In the genomic region with DNA sequence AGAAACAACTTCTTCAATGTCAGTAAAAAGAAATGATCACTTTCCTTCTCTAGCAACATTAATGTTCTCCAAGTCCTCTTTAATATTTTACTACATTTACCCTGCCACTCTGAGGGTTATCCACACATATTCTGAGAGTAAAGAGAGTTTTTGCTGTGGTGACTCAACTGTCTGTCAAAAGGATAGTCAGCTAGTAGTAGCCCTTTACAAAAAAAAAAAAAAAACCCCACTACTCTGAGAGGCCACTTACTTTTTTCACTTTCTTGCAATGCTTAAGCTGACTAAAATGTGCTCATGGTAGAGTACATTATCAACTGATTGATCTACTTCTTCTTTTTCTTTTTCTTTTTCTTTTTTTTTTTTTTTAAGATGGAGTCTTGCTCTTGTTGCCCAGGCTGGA, we compare ENCODE assay signal across 1 cellular context.
TF ChIP-seq lines count a peak whose summit lies in the region.

No MANE protein-coding gene starts in this region.

TF ChIP-seq in HepG2, 621 proteins besides CTCF, POLR2A, EP300 and RAD21:
- no peak for TF ChIP-seq PCBP2 (optimal IDR thresholded peaks at IDR 0.05; ENCODE audit: low read depth, low read length, poor library complexity, severe bottlenecking)
- TF ChIP-seq, protein P1, sequence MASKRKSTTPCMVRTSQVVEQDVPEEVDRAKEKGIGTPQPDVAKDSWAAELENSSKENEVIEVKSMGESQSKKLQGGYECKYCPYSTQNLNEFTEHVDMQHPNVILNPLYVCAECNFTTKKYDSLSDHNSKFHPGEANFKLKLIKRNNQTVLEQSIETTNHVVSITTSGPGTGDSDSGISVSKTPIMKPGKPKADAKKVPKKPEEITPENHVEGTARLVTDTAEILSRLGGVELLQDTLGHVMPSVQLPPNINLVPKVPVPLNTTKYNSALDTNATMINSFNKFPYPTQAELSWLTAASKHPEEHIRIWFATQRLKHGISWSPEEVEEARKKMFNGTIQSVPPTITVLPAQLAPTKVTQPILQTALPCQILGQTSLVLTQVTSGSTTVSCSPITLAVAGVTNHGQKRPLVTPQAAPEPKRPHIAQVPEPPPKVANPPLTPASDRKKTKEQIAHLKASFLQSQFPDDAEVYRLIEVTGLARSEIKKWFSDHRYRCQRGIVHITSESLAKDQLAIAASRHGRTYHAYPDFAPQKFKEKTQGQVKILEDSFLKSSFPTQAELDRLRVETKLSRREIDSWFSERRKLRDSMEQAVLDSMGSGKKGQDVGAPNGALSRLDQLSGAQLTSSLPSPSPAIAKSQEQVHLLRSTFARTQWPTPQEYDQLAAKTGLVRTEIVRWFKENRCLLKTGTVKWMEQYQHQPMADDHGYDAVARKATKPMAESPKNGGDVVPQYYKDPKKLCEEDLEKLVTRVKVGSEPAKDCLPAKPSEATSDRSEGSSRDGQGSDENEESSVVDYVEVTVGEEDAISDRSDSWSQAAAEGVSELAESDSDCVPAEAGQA (IDR thresholded peaks at IDR 0.05; ENCODE audit: low read depth): no peak
- TF ChIP-seq, protein P1 (CRISPR knock-in tag; IDR thresholded peaks at IDR 0.05; ENCODE audit: borderline replicate concordance): no peak
- TF ChIP-seq HMG20B (CRISPR knock-in tag; conservative IDR thresholded peaks at IDR 0.05): no peak
- no peak for TF ChIP-seq ZNF510 (CRISPR knock-in tag; IDR thresholded peaks at IDR 0.05; ENCODE audit: low read depth)
- no peak for TF ChIP-seq SALL1 (CRISPR knock-in tag; IDR thresholded peaks at IDR 0.05)
- TF ChIP-seq ZMYM2 (CRISPR knock-in tag; IDR thresholded peaks at IDR 0.05): no peak
- TF ChIP-seq CENPX (CRISPR knock-in tag; IDR thresholded peaks at IDR 0.05): no peak
- TF ChIP-seq ZNF230 (CRISPR knock-in tag; IDR thresholded peaks at IDR 0.05): no peak
- TF ChIP-seq MEIS2 (CRISPR knock-in tag; IDR thresholded peaks at IDR 0.05): no peak
- TF ChIP-seq ZMYM3 (CRISPR knock-in tag; IDR thresholded peaks at IDR 0.05): no peak
- TF ChIP-seq GATAD1 (CRISPR knock-in tag; IDR thresholded peaks at IDR 0.05): no peak
- TF ChIP-seq TOE1 (CRISPR knock-in tag; IDR thresholded peaks at IDR 0.05): no peak
- TF ChIP-seq, protein P2, sequence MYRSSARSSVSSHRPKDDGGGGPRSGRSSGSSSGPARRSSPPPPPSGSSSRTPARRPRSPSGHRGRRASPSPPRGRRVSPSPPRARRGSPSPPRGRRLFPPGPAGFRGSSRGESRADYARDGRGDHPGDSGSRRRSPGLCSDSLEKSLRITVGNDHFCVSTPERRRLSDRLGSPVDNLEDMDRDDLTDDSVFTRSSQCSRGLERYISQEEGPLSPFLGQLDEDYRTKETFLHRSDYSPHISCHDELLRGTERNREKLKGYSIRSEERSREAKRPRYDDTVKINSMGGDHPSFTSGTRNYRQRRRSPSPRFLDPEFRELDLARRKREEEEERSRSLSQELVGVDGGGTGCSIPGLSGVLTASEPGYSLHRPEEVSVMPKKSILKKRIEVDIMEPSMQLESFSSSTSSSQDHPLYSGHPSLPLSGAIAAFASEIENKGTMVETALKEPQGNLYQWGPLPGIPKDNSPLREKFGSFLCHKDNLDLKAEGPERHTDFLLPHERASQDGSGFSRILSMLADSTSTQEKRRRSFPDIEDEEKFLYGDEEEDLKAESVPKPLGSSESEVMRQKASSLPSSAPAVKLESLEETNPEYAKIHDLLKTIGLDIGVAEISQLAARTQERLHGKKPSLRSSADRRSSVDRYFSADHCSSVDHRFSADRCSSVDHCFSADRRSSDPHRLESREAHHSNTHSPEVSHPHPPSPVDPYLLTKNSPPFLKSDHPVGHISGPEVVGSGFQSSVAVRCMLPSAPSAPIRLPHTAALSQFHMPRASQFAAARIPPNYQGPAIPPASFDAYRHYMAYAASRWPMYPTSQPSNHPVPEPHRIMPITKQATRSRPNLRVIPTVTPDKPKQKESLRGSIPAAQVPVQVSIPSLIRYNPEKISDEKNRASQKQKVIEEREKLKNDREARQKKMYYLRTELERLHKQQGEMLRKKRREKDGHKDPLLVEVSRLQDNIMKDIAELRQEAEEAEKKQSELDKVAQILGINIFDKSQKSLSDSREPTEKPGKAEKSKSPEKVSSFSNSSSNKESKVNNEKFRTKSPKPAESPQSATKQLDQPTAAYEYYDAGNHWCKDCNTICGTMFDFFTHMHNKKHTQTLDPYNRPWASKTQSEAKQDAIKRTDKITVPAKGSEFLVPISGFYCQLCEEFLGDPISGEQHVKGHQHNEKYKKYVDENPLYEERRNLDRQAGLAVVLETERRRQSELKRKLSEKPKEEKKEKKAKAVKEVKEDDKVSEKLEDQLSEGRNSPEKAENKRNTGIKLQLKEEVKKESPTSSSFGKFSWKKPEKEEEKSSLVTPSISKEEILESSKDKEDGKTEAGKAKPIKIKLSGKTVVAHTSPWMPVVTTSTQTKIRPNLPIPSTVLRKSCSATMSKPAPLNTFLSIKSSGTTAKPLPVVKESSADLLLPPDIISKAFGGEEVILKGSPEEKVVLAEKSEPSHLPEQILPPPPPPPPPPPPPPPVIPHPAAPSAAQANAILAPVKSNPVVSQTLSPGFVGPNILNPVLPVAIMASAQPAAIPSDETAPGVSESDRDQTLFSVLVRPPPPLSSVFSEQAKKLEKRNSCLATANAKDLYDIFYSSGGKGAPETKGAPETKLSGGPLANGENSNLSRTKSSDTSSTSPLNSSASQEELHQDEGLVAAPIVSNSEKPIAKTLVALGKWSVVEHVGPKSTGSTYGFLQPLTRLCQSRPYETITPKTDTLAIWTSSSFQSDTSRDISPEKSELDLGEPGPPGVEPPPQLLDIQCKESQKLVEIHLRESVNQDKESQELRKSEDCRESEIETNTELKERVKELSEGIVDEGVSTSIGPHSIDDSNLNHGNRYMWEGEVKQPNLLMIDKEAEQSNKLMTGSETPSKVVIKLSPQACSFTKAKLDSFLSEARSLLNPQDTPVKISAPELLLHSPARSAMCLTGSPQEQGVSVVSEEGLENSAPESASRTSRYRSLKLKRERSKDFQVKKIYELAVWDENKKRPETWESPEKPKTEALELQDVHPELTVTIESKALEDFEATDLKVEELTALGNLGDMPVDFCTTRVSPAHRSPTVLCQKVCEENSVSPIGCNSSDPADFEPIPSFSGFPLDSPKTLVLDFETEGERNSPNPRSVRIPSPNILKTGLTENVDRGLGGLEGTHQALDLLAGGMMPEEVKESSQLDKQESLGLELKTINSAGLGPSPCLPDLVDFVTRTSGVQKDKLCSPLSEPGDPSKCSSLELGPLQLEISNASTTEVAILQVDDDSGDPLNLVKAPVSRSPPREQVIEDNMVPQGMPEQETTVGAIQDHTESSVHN (CRISPR knock-in tag; IDR thresholded peaks at IDR 0.05): no peak
- TF ChIP-seq, protein P3, sequence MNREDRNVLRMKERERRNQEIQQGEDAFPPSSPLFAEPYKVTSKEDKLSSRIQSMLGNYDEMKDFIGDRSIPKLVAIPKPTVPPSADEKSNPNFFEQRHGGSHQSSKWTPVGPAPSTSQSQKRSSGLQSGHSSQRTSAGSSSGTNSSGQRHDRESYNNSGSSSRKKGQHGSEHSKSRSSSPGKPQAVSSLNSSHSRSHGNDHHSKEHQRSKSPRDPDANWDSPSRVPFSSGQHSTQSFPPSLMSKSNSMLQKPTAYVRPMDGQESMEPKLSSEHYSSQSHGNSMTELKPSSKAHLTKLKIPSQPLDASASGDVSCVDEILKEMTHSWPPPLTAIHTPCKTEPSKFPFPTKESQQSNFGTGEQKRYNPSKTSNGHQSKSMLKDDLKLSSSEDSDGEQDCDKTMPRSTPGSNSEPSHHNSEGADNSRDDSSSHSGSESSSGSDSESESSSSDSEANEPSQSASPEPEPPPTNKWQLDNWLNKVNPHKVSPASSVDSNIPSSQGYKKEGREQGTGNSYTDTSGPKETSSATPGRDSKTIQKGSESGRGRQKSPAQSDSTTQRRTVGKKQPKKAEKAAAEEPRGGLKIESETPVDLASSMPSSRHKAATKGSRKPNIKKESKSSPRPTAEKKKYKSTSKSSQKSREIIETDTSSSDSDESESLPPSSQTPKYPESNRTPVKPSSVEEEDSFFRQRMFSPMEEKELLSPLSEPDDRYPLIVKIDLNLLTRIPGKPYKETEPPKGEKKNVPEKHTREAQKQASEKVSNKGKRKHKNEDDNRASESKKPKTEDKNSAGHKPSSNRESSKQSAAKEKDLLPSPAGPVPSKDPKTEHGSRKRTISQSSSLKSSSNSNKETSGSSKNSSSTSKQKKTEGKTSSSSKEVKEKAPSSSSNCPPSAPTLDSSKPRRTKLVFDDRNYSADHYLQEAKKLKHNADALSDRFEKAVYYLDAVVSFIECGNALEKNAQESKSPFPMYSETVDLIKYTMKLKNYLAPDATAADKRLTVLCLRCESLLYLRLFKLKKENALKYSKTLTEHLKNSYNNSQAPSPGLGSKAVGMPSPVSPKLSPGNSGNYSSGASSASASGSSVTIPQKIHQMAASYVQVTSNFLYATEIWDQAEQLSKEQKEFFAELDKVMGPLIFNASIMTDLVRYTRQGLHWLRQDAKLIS (CRISPR knock-in tag; IDR thresholded peaks at IDR 0.05): no peak
- TF ChIP-seq MAFK (conservative IDR thresholded peaks at IDR 0.05 in 1 of 2, IDR thresholded peaks at IDR 0.05 in 1 of 2; ENCODE audit: low read length in 2 of 2): no peak
- no peak for TF ChIP-seq ZFP36 (IDR thresholded peaks at IDR 0.05; ENCODE audit: borderline replicate concordance, low read depth, low read length, partially characterized antibody)
TF ChIP-seq in HepG2: peak in this region for 0.
